10 cellular contexts compared by ENCODE assay signal in genomic region chr5:157449011-157449723, GRCh38. TPM values are rescaled to one million over a fixed set of nuclear protein-coding genes. Genes with fewer than 3 reads are reported as not detected.
A peak's percentile ranks its signal among the peaks of the same experiment; 100 is the strongest.
DNase-seq lines count a peak whose midpoint lies in the region; TF ChIP-seq lines count a peak whose summit lies in the region.
"Had no signal": no experiment of that assay in that cellular context is flagged by ENCODE, and none has a peak within 500 bp of the region (broad histone marks: within the 10 kb centered on the region; RNA-seq: fewer than 3 reads in every experiment).

No MANE protein-coding gene starts in this region.

- no peaks in the 10 kb centered on the region for H3K9me3 Mint-ChIP-seq in activated naive CD8-positive, alpha-beta T cell treated with anti-CD3 and anti-CD28 coated beads for 36 hours

- no peaks in the 10 kb centered on the region for H3K36me3 Mint-ChIP-seq in activated naive CD8-positive, alpha-beta T cell treated with anti-CD3 and anti-CD28 coated beads for 36 hours

- H3K4me1 Mint-ChIP-seq in activated naive CD8-positive, alpha-beta T cell treated with anti-CD3 and anti-CD28 coated beads for 36 hours, result no peaks in the 10 kb centered on the region

- TF ChIP-seq CTCF in LNCaP clone FGC (IDR thresholded peaks at IDR 0.05; ENCODE audit: control insufficient read depth, extremely low read depth, insufficient read depth) (no peak), cardiac fibroblast (IDR thresholded peaks at IDR 0.05; ENCODE audit: low read depth, low read length) (no peak)

- H3K4me3 Mint-ChIP-seq in activated naive CD8-positive, alpha-beta T cell treated with anti-CD3 and anti-CD28 coated beads for 36 hours, result no peak overlapping the region

- H3K27ac ChIP-seq in temporal lobe (ENCODE audit: low read depth, low read length), result peak overlapping the region; percentile 45

- no peak overlapping the region for H3K27ac Mint-ChIP-seq in activated naive CD8-positive, alpha-beta T cell treated with anti-CD3 and anti-CD28 coated beads for 36 hours

- H3K27me3 Mint-ChIP-seq in activated naive CD8-positive, alpha-beta T cell treated with anti-CD3 and anti-CD28 coated beads for 36 hours, result no peaks in the 10 kb centered on the region

- DNase-seq in LNCaP clone FGC (ENCODE audit: low read depth) (peak; percentile 46), cardiac fibroblast (ENCODE audit: low read depth in 2 of 2) (peak; percentile 10 to 45), islet precursor cell (peak; percentile 83), AG08396 (ENCODE audit: low spot score) (no peak)
- DNase-seq in activated T-cell treated with anti-CD3 and anti-CD28 coated beads, Interleukin-2, amount 50 U/mL, for 1 hour, result no peak
- no peak for DNase-seq in activated naive CD8-positive, alpha-beta T cell treated with anti-CD3 and anti-CD28 coated beads for 36 hours
- DNase-seq in activated naive CD4-positive, alpha-beta T cell treated with Interleukin-2 at 50 U/mL for 16 hours, result no peak

- H3K4me3 ChIP-seq in LNCaP clone FGC (ENCODE audit: low read depth, low read length) (no peak overlapping the region), cardiac fibroblast (replicated peaks in 1 of 2; ENCODE audit: low read depth in 2 of 2, low read length in 2 of 2) (no peak overlapping the region)
- H3K4me3 ChIP-seq: breast epithelium had no signal

RNA-seq across cellular contexts. Expression of gene NIPAL4, which starts 10.8 kb away (rescaled TPM):
- not detected for total RNA-seq in temporal lobe
- total RNA-seq in activated naive CD8-positive, alpha-beta T cell treated with anti-CD3 and anti-CD28 coated beads for 36 hours, result under 1 TPM; 0.60 to 0.64 TPM
- total RNA-seq: pulmonary artery endothelial cell had no signal

Comparison
In these comparisons a context has a peak if more than half of its experiments do, and no peak if none do; other contexts are left out.
1. DNase-seq: peak in LNCaP clone FGC (single experiment), cardiac fibroblast (2 of 2) and islet precursor cell (single experiment); none in activated T-cell treated with anti-CD3 and anti-CD28 coated beads, Interleukin-2, amount 50 U/mL, for 1 hour (single experiment), activated naive CD8-positive, alpha-beta T cell treated with anti-CD3 and anti-CD28 coated beads for 36 hours (single experiment), activated naive CD4-positive, alpha-beta T cell treated with Interleukin-2 at 50 U/mL for 16 hours (single experiment) and AG08396 (single experiment).